ENCODE assay signal across 1 cellular context in genomic region chrX:153055827-153056748, GRCh38.
TF ChIP-seq lines count a peak whose summit lies in the region.

Gene PNMA3 (plus strand): TSS chrX:153056470. CDS start chrX:153057056, 586 bp downstream.

TF ChIP-seq in IMR-90, 13 proteins besides CTCF, POLR2A, EP300 and RAD21 (continued from another document):
- TF ChIP-seq, protein P1, sequence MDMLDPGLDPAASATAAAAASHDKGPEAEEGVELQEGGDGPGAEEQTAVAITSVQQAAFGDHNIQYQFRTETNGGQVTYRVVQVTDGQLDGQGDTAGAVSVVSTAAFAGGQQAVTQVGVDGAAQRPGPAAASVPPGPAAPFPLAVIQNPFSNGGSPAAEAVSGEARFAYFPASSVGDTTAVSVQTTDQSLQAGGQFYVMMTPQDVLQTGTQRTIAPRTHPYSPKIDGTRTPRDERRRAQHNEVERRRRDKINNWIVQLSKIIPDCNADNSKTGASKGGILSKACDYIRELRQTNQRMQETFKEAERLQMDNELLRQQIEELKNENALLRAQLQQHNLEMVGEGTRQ (IDR thresholded peaks at IDR 0.05; ENCODE audit: low read depth, low read length) = peak; percentile 56; the same call in 1 of the 2 replicates
- TF ChIP-seq BHLHE40 (IDR thresholded peaks at IDR 0.05; ENCODE audit: low read depth, low read length) (no peak), RFX5 (IDR thresholded peaks at IDR 0.05; ENCODE audit: low read depth, low read length) (no peak), SMC3 (IDR thresholded peaks at IDR 0.05; ENCODE audit: low read depth, low read length) (no peak), MXI1 (IDR thresholded peaks at IDR 0.05; ENCODE audit: borderline replicate concordance, low read depth, low read length) (no peak), CHD1 (IDR thresholded peaks at IDR 0.05; ENCODE audit: low read depth, low read length) (no peak), RCOR1 (IDR thresholded peaks at IDR 0.05; ENCODE audit: insufficient replicate concordance, low read length) (no peak)
